Comparison of ENCODE assay signal across 13 cellular contexts in the genomic region with DNA sequence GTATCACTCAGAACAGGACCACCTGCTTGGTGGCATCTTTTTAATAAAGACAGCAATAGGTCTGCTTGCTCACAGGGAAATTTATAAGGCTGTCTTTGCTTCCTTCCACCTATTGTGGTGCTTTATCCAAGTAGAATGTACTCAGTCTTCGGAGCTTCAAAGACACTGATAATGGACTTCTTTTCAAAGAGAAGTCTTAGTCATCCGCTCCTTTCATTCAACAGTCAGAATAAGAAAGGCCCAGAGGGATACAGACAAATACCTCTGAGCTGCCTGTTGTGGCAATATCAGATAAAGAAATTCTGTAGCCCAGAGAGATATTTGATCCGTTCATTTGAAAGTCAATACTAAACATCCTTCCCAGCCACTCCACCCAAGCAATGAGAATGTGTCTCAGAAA.
DNase-seq lines count a peak whose midpoint lies in the region; ATAC-seq and TF ChIP-seq lines count a peak whose summit lies in the region.
"Had no signal": no experiment of that assay in that cellular context is flagged by ENCODE, and none has a peak within 500 bp of the region (broad histone marks: within the 10 kb centered on the region; RNA-seq: fewer than 3 reads in every experiment).

No MANE protein-coding gene starts in this region.

- H3K27me3 ChIP-seq in endodermal cell (ENCODE audit: control insufficient read depth, insufficient read depth, low read length, poor library complexity, severe bottlenecking) (no peaks in the 10 kb centered on the region), Karpas-422 (ENCODE audit: low read length) (no peaks in the 10 kb centered on the region)
- H3K27me3 ChIP-seq: BLaER1 treated with 17β-estradiol and CSF1 and Interleukin-3, amounts not matched to agents 10 nM and 100 nM had no signal

- H3K9ac ChIP-seq in endodermal cell (ENCODE audit: extremely low read depth, low read length, poor library complexity, severe bottlenecking) (no peak overlapping the region), Karpas-422 (ENCODE audit: low read length) (no peak overlapping the region)
- H3K9ac ChIP-seq: BLaER1 treated with 17β-estradiol and CSF1 and Interleukin-3, amounts not matched to agents 10 nM and 100 nM had no signal

- peak; percentile 5 for DNase-seq in NCI-H2171 treated with DMSO at 0.1 percent for 48 hours (lab: John Stamatoyannopoulos, UW)
- DNase-seq in NCI-H2171 (lab: John Stamatoyannopoulos, UW), result no peak
- peak; percentile 49 for DNase-seq in endodermal cell
- peak; percentile 33 for DNase-seq in left kidney (ENCODE audit: low read depth, low spot score)
- no peak for DNase-seq in HT-29 (ENCODE audit: low spot score)
- DNase-seq in Karpas-422, result no peak
- DNase-seq in NCI-H2196 (lab: John Stamatoyannopoulos, UW; ENCODE audit: unreplicated experiment), result no peak
- DNase-seq: DMS 273 treated with DMSO at 0.1 percent for 48 hours, NCI-H1694, NCI-H524, SIG-M5 had no signal

- no peak for ATAC-seq in SK-N-SH treated with all-trans-retinoic acid at 6 μM for 48 hours

- no peak for TF ChIP-seq CTCF in endodermal cell (conservative IDR thresholded peaks at IDR 0.05)

- 0 to 19% methylated on average over 2 to 3 of the region's 3 CpGs for WGBS in endodermal cell (ENCODE audit: insufficient coverage in 1 of 2, insufficient read length in 1 of 2), 2 experiments

- no peak overlapping the region for H3K4me3 Mint-ChIP-seq in endodermal cell

- no peaks in the 10 kb centered on the region for H3K79me2 ChIP-seq in Karpas-422 (ENCODE audit: low read length)

- H3K27me3 Mint-ChIP-seq in endodermal cell (ENCODE audit: insufficient read depth), result no peaks in the 10 kb centered on the region

- H3K36me3 ChIP-seq in endodermal cell (ENCODE audit: control insufficient read depth, insufficient read depth, low read length) (no peaks in the 10 kb centered on the region), Karpas-422 (ENCODE audit: insufficient read depth, low read length) (no peaks in the 10 kb centered on the region)
- H3K36me3 ChIP-seq: BLaER1 treated with 17β-estradiol and CSF1 and Interleukin-3, amounts not matched to agents 10 nM and 100 nM had no signal

- no peak overlapping the region for H3K4me2 ChIP-seq in Karpas-422 (ENCODE audit: low read depth, low read length, poor library complexity, severe bottlenecking)
- H3K4me2 ChIP-seq: BLaER1 treated with 17β-estradiol and CSF1 and Interleukin-3, amounts not matched to agents 10 nM and 100 nM had no signal

- H3K9me3 ChIP-seq in endodermal cell (ENCODE audit: control insufficient read depth, low read length), result no peaks in the 10 kb centered on the region
- H3K9me3 ChIP-seq in Karpas-422 (ENCODE audit: low read length), result peaks cover 38% of the 10 kb centered on the region
- H3K9me3 ChIP-seq: BLaER1 treated with 17β-estradiol and CSF1 and Interleukin-3, amounts not matched to agents 10 nM and 100 nM had no signal

- H3K4me3 ChIP-seq in endodermal cell (ENCODE audit: low read length), result peak overlapping the region; percentile 27
- H3K4me3 ChIP-seq in Karpas-422 (ENCODE audit: low read length), result no peak overlapping the region
- H3K4me3 ChIP-seq: BLaER1 treated with 17β-estradiol and CSF1 and Interleukin-3, amounts not matched to agents 10 nM and 100 nM had no signal

- H3K4me1 ChIP-seq in endodermal cell (ENCODE audit: control insufficient read depth, insufficient read depth, low read length) (peaks cover 7% of the 10 kb centered on the region), Karpas-422 (ENCODE audit: low read length) (no peaks in the 10 kb centered on the region)
- H3K4me1 ChIP-seq: BLaER1 treated with 17β-estradiol and CSF1 and Interleukin-3, amounts not matched to agents 10 nM and 100 nM had no signal

- peaks cover 2% of the 10 kb centered on the region for H3K36me3 Mint-ChIP-seq in endodermal cell (ENCODE audit: low read depth)

- peak overlapping the region; percentile 46 for H3K27ac Mint-ChIP-seq in endodermal cell

- no peaks in the 10 kb centered on the region for H4K20me1 ChIP-seq in Karpas-422 (ENCODE audit: insufficient read depth, low read depth, low read length)
- H4K20me1 ChIP-seq: BLaER1 treated with 17β-estradiol and CSF1 and Interleukin-3, amounts not matched to agents 10 nM and 100 nM had no signal

- no peak overlapping the region for H2AFZ ChIP-seq in Karpas-422 (ENCODE audit: low read length)

- H3K9me2 ChIP-seq in Karpas-422 (replicated peaks; ENCODE audit: insufficient read depth, low read length), result no peaks in the 10 kb centered on the region

- H3K4me1 Mint-ChIP-seq in endodermal cell, result peaks cover 17% of the 10 kb centered on the region

- H3K27ac ChIP-seq in endodermal cell (ENCODE audit: low read depth, low read length) (peak overlapping the region; percentile 55), Karpas-422 (ENCODE audit: low read length) (no peak overlapping the region)
- H3K27ac ChIP-seq: BLaER1 treated with 17β-estradiol and CSF1 and Interleukin-3, amounts not matched to agents 10 nM and 100 nM had no signal

- peaks cover 4% of the 10 kb centered on the region for H3K9me3 Mint-ChIP-seq in endodermal cell

TF ChIP-seq in SK-N-SH treated with all-trans-retinoic acid at 6 μM for 48 hours, 23 proteins besides CTCF, POLR2A, EP300 and RAD21:
- TF ChIP-seq ZNF70 (CRISPR knock-in tag; IDR thresholded peaks at IDR 0.05) (no peak), ISL1 (CRISPR knock-in tag; IDR thresholded peaks at IDR 0.05) (no peak), SNAI2 (CRISPR knock-in tag; IDR thresholded peaks at IDR 0.05) (no peak), BACH2 (CRISPR knock-in tag; IDR thresholded peaks at IDR 0.05; ENCODE audit: borderline replicate concordance) (no peak), PPARA (CRISPR knock-in tag; IDR thresholded peaks at IDR 0.05; ENCODE audit: borderline replicate concordance) (no peak), CSDC2 (CRISPR knock-in tag; IDR thresholded peaks at IDR 0.05) (no peak), ZC3H10 (CRISPR knock-in tag; IDR thresholded peaks at IDR 0.05) (no peak)
- TF ChIP-seq, protein P1, sequence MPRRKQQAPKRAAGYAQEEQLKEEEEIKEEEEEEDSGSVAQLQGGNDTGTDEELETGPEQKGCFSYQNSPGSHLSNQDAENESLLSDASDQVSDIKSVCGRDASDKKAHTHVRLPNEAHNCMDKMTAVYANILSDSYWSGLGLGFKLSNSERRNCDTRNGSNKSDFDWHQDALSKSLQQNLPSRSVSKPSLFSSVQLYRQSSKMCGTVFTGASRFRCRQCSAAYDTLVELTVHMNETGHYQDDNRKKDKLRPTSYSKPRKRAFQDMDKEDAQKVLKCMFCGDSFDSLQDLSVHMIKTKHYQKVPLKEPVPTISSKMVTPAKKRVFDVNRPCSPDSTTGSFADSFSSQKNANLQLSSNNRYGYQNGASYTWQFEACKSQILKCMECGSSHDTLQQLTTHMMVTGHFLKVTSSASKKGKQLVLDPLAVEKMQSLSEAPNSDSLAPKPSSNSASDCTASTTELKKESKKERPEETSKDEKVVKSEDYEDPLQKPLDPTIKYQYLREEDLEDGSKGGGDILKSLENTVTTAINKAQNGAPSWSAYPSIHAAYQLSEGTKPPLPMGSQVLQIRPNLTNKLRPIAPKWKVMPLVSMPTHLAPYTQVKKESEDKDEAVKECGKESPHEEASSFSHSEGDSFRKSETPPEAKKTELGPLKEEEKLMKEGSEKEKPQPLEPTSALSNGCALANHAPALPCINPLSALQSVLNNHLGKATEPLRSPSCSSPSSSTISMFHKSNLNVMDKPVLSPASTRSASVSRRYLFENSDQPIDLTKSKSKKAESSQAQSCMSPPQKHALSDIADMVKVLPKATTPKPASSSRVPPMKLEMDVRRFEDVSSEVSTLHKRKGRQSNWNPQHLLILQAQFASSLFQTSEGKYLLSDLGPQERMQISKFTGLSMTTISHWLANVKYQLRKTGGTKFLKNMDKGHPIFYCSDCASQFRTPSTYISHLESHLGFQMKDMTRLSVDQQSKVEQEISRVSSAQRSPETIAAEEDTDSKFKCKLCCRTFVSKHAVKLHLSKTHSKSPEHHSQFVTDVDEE (CRISPR knock-in tag; IDR thresholded peaks at IDR 0.05), result no peak
- TF ChIP-seq, protein P2, sequence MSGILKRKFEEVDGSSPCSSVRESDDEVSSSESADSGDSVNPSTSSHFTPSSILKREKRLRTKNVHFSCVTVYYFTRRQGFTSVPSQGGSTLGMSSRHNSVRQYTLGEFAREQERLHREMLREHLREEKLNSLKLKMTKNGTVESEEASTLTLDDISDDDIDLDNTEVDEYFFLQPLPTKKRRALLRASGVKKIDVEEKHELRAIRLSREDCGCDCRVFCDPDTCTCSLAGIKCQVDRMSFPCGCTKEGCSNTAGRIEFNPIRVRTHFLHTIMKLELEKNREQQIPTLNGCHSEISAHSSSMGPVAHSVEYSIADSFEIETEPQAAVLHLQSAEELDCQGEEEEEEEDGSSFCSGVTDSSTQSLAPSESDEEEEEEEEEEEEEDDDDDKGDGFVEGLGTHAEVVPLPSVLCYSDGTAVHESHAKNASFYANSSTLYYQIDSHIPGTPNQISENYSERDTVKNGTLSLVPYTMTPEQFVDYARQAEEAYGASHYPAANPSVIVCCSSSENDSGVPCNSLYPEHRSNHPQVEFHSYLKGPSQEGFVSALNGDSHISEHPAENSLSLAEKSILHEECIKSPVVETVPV (CRISPR knock-in tag; IDR thresholded peaks at IDR 0.05), result no peak

Comparison
In these comparisons a context has a peak if more than half of its experiments do, and no peak if none do; other contexts are left out.
1. DNase-seq: peak in NCI-H2171 treated with DMSO at 0.1 percent for 48 hours (single experiment), endodermal cell (single experiment) and left kidney (single experiment); none in NCI-H2171 (single experiment), HT-29 (single experiment), Karpas-422 (single experiment) and NCI-H2196 (single experiment).